In the genomic region with DNA sequence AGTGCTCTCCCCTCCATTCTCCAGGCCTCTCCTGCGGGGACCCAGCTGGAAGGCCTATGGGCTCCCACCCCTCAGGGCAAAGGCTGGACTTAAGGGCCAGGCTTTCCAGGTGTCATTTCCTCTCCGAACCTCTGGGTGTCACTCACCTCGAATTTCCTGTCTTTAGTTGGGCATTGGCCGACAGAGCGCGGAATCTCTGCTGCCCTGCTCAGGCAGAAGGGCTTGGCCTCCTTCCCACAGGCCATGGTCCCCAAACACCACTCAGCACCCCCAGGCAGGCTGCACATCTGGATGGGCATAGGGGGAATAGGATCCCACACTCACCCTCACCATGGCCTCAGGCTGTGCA, we compare ENCODE assay signal across 9 cellular contexts.
DNase-seq lines count a peak whose midpoint lies in the region; ATAC-seq lines count a peak whose summit lies in the region.
"Had no signal": no experiment of that assay in that cellular context is flagged by ENCODE, and none has a peak within 500 bp of the region (broad histone marks: within the 10 kb centered on the region; RNA-seq: fewer than 3 reads in every experiment).

No MANE protein-coding gene starts in this region.

- H3K36me3 Mint-ChIP-seq in CD8-positive, alpha-beta memory T cell, result no peaks in the 10 kb centered on the region
- no peaks in the 10 kb centered on the region for H3K36me3 Mint-ChIP-seq in dendritic cell treated with granulocyte-macrophage colony-stimulating factor and Interleukin-4, amounts not matched to agents 40 ng/mL and 50 ng/mL, for 4 days (ENCODE audit: low read depth)
- H3K36me3 Mint-ChIP-seq in naive thymus-derived CD4-positive, alpha-beta T cell, result no peaks in the 10 kb centered on the region

- H3K4me3 Mint-ChIP-seq in CD8-positive, alpha-beta memory T cell, result peak overlapping the region in 6 of 7 donors; percentile 55 to 88 (median 66)
- H3K4me3 Mint-ChIP-seq in dendritic cell treated with granulocyte-macrophage colony-stimulating factor and Interleukin-4, amounts not matched to agents 40 ng/mL and 50 ng/mL, for 4 days, result peak overlapping the region; percentile 17
- peak overlapping the region; percentile 49 to 79 (median 68) for H3K4me3 Mint-ChIP-seq in naive thymus-derived CD4-positive, alpha-beta T cell

- no peak overlapping the region for H3K27ac Mint-ChIP-seq in CD8-positive, alpha-beta memory T cell
- no peak overlapping the region for H3K27ac Mint-ChIP-seq in dendritic cell treated with granulocyte-macrophage colony-stimulating factor and Interleukin-4, amounts not matched to agents 40 ng/mL and 50 ng/mL, for 4 days
- H3K27ac Mint-ChIP-seq in naive thymus-derived CD4-positive, alpha-beta T cell, result no peak overlapping the region

- no peaks in the 10 kb centered on the region for H3K9me3 Mint-ChIP-seq in CD8-positive, alpha-beta memory T cell
- no peaks in the 10 kb centered on the region for H3K9me3 Mint-ChIP-seq in dendritic cell treated with granulocyte-macrophage colony-stimulating factor and Interleukin-4, amounts not matched to agents 40 ng/mL and 50 ng/mL, for 4 days
- H3K9me3 Mint-ChIP-seq in naive thymus-derived CD4-positive, alpha-beta T cell, result no peaks in the 10 kb centered on the region

- intact Hi-C loops in dendritic cell treated with granulocyte-macrophage colony-stimulating factor and Interleukin-4, amounts not matched to agents 40 ng/mL and 50 ng/mL, for 4 days (cut with micrococcal nuclease), result loop anchor here (10.0 kb wide), 1 partner anchor 1834 kb away; no protein-coding TSS in a partner anchor
- intact Hi-C loops in naive thymus-derived CD4-positive, alpha-beta T cell (cut with micrococcal nuclease), result loop anchor here (2.0 to 5.0 kb wide), 3 partner anchors 404 to 1836 kb away; partner anchors contain the start of gene GHITM (in 1 of the 2)

- peaks cover 20 to 39% of the 10 kb centered on the region in 2 donors for H3K27me3 Mint-ChIP-seq in CD8-positive, alpha-beta memory T cell
- H3K27me3 Mint-ChIP-seq in dendritic cell treated with granulocyte-macrophage colony-stimulating factor and Interleukin-4, amounts not matched to agents 40 ng/mL and 50 ng/mL, for 4 days, result peaks cover 39% of the 10 kb centered on the region
- H3K27me3 Mint-ChIP-seq in naive thymus-derived CD4-positive, alpha-beta T cell, result peaks cover 20 to 27% (median 23%) of the 10 kb centered on the region in 5 donors

- no peaks in the 10 kb centered on the region for H3K36me3 ChIP-seq in CD8-positive, alpha-beta memory T cell (ENCODE audit: insufficient read depth, low read length)
- H3K36me3 ChIP-seq in naive thymus-derived CD4-positive, alpha-beta T cell (ENCODE audit: control insufficient read depth in 2 of 3, insufficient read depth in 3 of 3, low read length in 3 of 3), result no peaks in the 10 kb centered on the region

- no peak for ATAC-seq in naive thymus-derived CD4-positive, alpha-beta T cell
- no peak for ATAC-seq in HG03439 (IDR thresholded peaks at IDR 0.05; ENCODE audit: unreplicated experiment)
- no peak for ATAC-seq in GM18861 (IDR thresholded peaks at IDR 0.05; ENCODE audit: unreplicated experiment)

- no peaks in the 10 kb centered on the region for H3K27me3 ChIP-seq in CD8-positive, alpha-beta memory T cell (ENCODE audit: insufficient read depth, low read length, poor library complexity, severe bottlenecking)
- peaks cover 0 to 3% of the 10 kb centered on the region in 2 donors for H3K27me3 ChIP-seq in naive thymus-derived CD4-positive, alpha-beta T cell (ENCODE audit: control insufficient read depth in 2 of 2, insufficient read depth in 2 of 2, low read length in 2 of 2)

- H3K4me1 ChIP-seq in CD8-positive, alpha-beta memory T cell (ENCODE audit: insufficient read depth, low read length), result no peaks in the 10 kb centered on the region
- H3K4me1 ChIP-seq in naive thymus-derived CD4-positive, alpha-beta T cell (ENCODE audit: control insufficient read depth in 2 of 2, insufficient read depth in 2 of 2, low read length in 2 of 2), result peaks cover 4 to 7% of the 10 kb centered on the region in 2 donors

- POLR2A ChIA-PET in CD8-positive, alpha-beta memory T cell (lab: Charles Lee), result no interaction called here
- POLR2A ChIA-PET in naive thymus-derived CD4-positive, alpha-beta T cell (lab: Charles Lee), result no interaction called here

- H3K27ac ChIP-seq in CD8-positive, alpha-beta memory T cell (ENCODE audit: low read depth, low read length), result no peak overlapping the region
- H3K27ac ChIP-seq in naive thymus-derived CD4-positive, alpha-beta T cell (ENCODE audit: low read depth, low read length), result no peak overlapping the region

- no peaks in the 10 kb centered on the region for H3K9me3 ChIP-seq in CD8-positive, alpha-beta memory T cell (ENCODE audit: low read length)
- no peaks in the 10 kb centered on the region for H3K9me3 ChIP-seq in naive thymus-derived CD4-positive, alpha-beta T cell (ENCODE audit: control insufficient read depth in 2 of 3, low read length in 3 of 3)

- DNase-seq in CD8-positive, alpha-beta memory T cell, result no peak
- DNase-seq in HuH-7 (ENCODE audit: low spot score) (peak; percentile 51), NCI-H2081 (lab: John Stamatoyannopoulos, UW) (no peak), NK-92 (lab: John Stamatoyannopoulos, UW; ENCODE audit: unreplicated experiment) (no peak)
- no peak for DNase-seq in naive thymus-derived CD4-positive, alpha-beta T cell
- DNase-seq: NCI-H1105 treated with DMSO at 0.1 percent for 48 hours had no signal

- no peak overlapping the region for H3K4me3 ChIP-seq in CD8-positive, alpha-beta memory T cell (ENCODE audit: low read length)
- peak overlapping the region; percentile 30 for H3K4me3 ChIP-seq in naive thymus-derived CD4-positive, alpha-beta T cell (ENCODE audit: low read length)

- CTCF ChIA-PET in CD8-positive, alpha-beta memory T cell (lab: Charles Lee), result interaction anchor here (1.5 to 10.1 kb wide), 5 partner anchors 8 to 1837 kb away, joined by 4 to 191 read pairs (median 10); no protein-coding TSS in a partner anchor
- CTCF ChIA-PET in naive thymus-derived CD4-positive, alpha-beta T cell (lab: Charles Lee), result interaction anchor here (1.2 to 7.5 kb wide), 2 partner anchors 277 kb away, joined by 4 to 129 read pairs; no protein-coding TSS in a partner anchor

- H3K4me1 Mint-ChIP-seq in CD8-positive, alpha-beta memory T cell, result peaks cover 10 to 12% (median 12%) of the 10 kb centered on the region in 3 donors
- peaks cover 15% of the 10 kb centered on the region for H3K4me1 Mint-ChIP-seq in dendritic cell treated with granulocyte-macrophage colony-stimulating factor and Interleukin-4, amounts not matched to agents 40 ng/mL and 50 ng/mL, for 4 days (ENCODE audit: low read depth)
- peaks cover 6 to 16% (median 13%) of the 10 kb centered on the region in 7 donors for H3K4me1 Mint-ChIP-seq in naive thymus-derived CD4-positive, alpha-beta T cell

Comparison
In these comparisons a context has a peak if more than half of its experiments do, and no peak if none do; other contexts are left out.
1. H3K4me3 Mint-ChIP-seq: peak in every context shown above with its lines; median percentile 68 in naive thymus-derived CD4-positive, alpha-beta T cell; 66 in CD8-positive, alpha-beta memory T cell; 17 in dendritic cell treated with granulocyte-macrophage colony-stimulating factor and Interleukin-4, amounts not matched to agents 40 ng/mL and 50 ng/mL, for 4 days.